In the genomic region with DNA sequence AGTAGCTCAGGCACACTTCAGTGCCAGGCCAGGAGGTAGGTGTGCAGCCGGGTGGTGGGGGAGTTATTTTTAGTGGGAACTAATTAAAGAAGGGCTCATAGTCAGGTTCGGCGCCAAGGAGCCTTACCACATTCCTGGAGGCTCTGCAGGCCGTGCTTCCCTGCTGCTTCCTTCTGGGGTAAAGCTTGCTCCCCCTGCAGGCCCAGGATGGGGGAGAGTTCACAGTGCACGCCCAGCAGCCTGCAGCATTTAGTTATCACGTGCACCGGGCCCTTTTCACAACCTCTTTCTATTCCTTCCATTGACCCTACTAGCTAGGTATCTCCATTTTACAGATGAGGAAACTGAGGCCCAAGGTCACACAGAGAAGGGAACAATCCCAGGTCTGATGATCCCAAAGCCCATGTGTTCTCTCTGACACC, we compare ENCODE assay signal across 9 cellular contexts. TPM values are rescaled to one million over a fixed set of nuclear protein-coding genes. Genes with fewer than 3 reads are reported as not detected.
DNase-seq lines count a peak whose midpoint lies in the region; ATAC-seq and TF ChIP-seq lines count a peak whose summit lies in the region.
"Had no signal": no experiment of that assay in that cellular context is flagged by ENCODE, and none has a peak within 500 bp of the region (broad histone marks: within the 10 kb centered on the region; RNA-seq: fewer than 3 reads in every experiment).

No MANE protein-coding gene starts in this region.

- POLR2A ChIA-PET in MCF 10A (lab: Yijun Ruan, JAX): interaction anchor here (0.6 kb wide), 1 partner anchor 28 kb away, joined by 3 read pairs; no protein-coding TSS in a partner anchor

- CTCF ChIA-PET in MCF 10A (lab: Yijun Ruan, JAX): no interaction called here

- H3K9me3 ChIP-seq in breast epithelium (no peaks in the 10 kb centered on the region), stomach smooth muscle (ENCODE audit: control insufficient read depth in 2 of 2, low read length in 2 of 2) (no peaks in the 10 kb centered on the region)

- H3K27me3 Mint-ChIP-seq in MCF 10A (ENCODE audit: insufficient read depth, unreplicated experiment): peaks cover 12% of the 10 kb centered on the region

- H3K4me3 ChIP-seq in breast epithelium (no peak overlapping the region), fibroblast of mammary gland (ENCODE audit: control insufficient read depth, low read depth, low read length) (no peak overlapping the region), stomach smooth muscle (ENCODE audit: low read length in 2 of 2) (peak overlapping the region; percentile 37 to 49)

- no peak overlapping the region for H3K4me3 Mint-ChIP-seq in MCF 10A (ENCODE audit: unreplicated experiment)

- DNase-seq in MCF 10A (ENCODE audit: unreplicated experiment) (peak; percentile 31), breast epithelium (ENCODE audit: low spot score in 2 of 2) (no peak), NCI-H510A treated with DMSO at 0.1 percent for 48 hours (lab: John Stamatoyannopoulos, UW) (peak; percentile 41), fibroblast of mammary gland (ENCODE audit: low read depth) (no peak), DMS79 treated with DMSO at 0.1 percent for 48 hours (lab: John Stamatoyannopoulos, UW) (no peak), HPDE6-E6E7 (ENCODE audit: extremely low spot score) (no peak)
- DNase-seq: CD4-positive, alpha-beta memory T cell had no signal

- H3K36me3 ChIP-seq in breast epithelium: no peaks in the 10 kb centered on the region
- H3K36me3 ChIP-seq in stomach smooth muscle (ENCODE audit: control insufficient read depth in 2 of 2, insufficient read depth in 2 of 2, low read length in 2 of 2): no peaks in the 10 kb centered on the region

- intact Hi-C loops in MCF 10A (cut with micrococcal nuclease): no loop called here
- intact Hi-C loops in breast epithelium (cut with DNase I; ENCODE audit: low total_unique reads): no loop called here

- no peak overlapping the region for H3K27ac Mint-ChIP-seq in MCF 10A (ENCODE audit: low read depth, unreplicated experiment)
- H3K27ac Mint-ChIP-seq: CD4-positive, alpha-beta memory T cell had no signal

- no peak for TF ChIP-seq POLR2A in breast epithelium (IDR thresholded peaks at IDR 0.05)

- ATAC-seq in HG03025 (IDR thresholded peaks at IDR 0.05; ENCODE audit: low FRiP score, unreplicated experiment): no peak

- H3K27me3 ChIP-seq in breast epithelium (peaks cover 0 to 42% of the 10 kb centered on the region in 2 donors), stomach smooth muscle (ENCODE audit: control insufficient read depth in 1 of 2, insufficient read depth in 2 of 2, low read length in 2 of 2) (peaks cover 14 to 15% of the 10 kb centered on the region in 2 donors)

- TF ChIP-seq CTCF in MCF 10A (IDR thresholded peaks at IDR 0.05; ENCODE audit: unreplicated experiment) (no peak), breast epithelium (IDR thresholded peaks at IDR 0.05) (no peak), fibroblast of mammary gland (conservative IDR thresholded peaks at IDR 0.05; ENCODE audit: control insufficient read depth, insufficient read depth, low read depth, low read length) (peak; percentile 17)

- H3K4me1 ChIP-seq in breast epithelium: no peaks in the 10 kb centered on the region
- H3K4me1 ChIP-seq in stomach smooth muscle (ENCODE audit: control insufficient read depth, insufficient read depth, low read length): peaks cover 23% of the 10 kb centered on the region

- no peaks in the 10 kb centered on the region for H3K4me1 Mint-ChIP-seq in MCF 10A (ENCODE audit: insufficient read depth, unreplicated experiment)

- no peaks in the 10 kb centered on the region for H3K9me3 Mint-ChIP-seq in MCF 10A (ENCODE audit: unreplicated experiment)
- H3K9me3 Mint-ChIP-seq: CD4-positive, alpha-beta memory T cell had no signal

- BruUV-seq in MCF 10A (replicated peaks; lab: Mats Ljungman, UMichigan): no TSS peak

- peaks cover 5% of the 10 kb centered on the region for H3K36me3 Mint-ChIP-seq in MCF 10A (ENCODE audit: insufficient read depth, unreplicated experiment)
- H3K36me3 Mint-ChIP-seq: CD4-positive, alpha-beta memory T cell had no signal

- no peak overlapping the region for H3K9ac ChIP-seq in stomach smooth muscle (ENCODE audit: low read length in 2 of 2)

- H3K27ac ChIP-seq in breast epithelium: no peak overlapping the region
- no peak overlapping the region for H3K27ac ChIP-seq in stomach smooth muscle (ENCODE audit: low read length)

RNA-seq across cellular contexts. Expression of gene KCNF1, which starts 2.5 kb away (rescaled TPM):
- total RNA-seq in MCF 10A (2022): not detected in 2 replicates
- under 1 TPM in 2 of 3 donors, not detected in 1; 0.29 to 0.66 TPM for total RNA-seq in breast epithelium
- total RNA-seq: CD4-positive, alpha-beta memory T cell had no signal

Comparison
In these comparisons a context has a peak if more than half of its experiments do, and no peak if none do; other contexts are left out.
1. DNase-seq: peak in MCF 10A (single experiment) and NCI-H510A treated with DMSO at 0.1 percent for 48 hours (single experiment); none in breast epithelium (0 of 2), fibroblast of mammary gland (single experiment), DMS79 treated with DMSO at 0.1 percent for 48 hours (single experiment) and HPDE6-E6E7 (single experiment).
2. H3K4me3 ChIP-seq: peak in stomach smooth muscle (2 of 2); none in breast epithelium (0 of 3) and fibroblast of mammary gland (single experiment).